In the genomic region with DNA sequence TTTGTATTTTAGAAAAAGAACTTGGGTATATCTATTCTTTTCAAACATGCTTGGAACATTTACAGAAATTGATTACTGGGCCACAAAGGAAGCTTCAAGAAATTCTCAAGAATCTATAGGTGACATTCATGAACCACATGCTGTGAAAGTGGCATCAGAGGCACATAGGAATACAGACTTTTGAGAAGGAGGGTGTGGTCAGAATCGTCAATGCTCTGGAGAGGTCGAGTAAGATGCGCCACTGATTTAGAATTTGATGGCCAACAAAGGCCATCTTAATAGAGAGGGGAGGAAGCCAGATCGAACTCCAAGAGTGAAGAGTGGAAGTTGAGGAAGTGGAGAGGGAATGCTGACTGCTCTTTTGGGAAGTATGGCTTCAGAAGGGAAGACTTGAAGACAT, we compare ENCODE assay signal across 17 cellular contexts. TPM values are rescaled to one million over a fixed set of nuclear protein-coding genes. Genes with fewer than 3 reads are reported as not detected.
DNase-seq lines count a peak whose midpoint lies in the region; ATAC-seq and TF ChIP-seq lines count a peak whose summit lies in the region.
"Had no signal": no experiment of that assay in that cellular context is flagged by ENCODE, and none has a peak within 500 bp of the region (broad histone marks: within the 10 kb centered on the region; RNA-seq: fewer than 3 reads in every experiment).

No MANE protein-coding gene starts in this region.

- no peaks in the 10 kb centered on the region for H3K9me3 Mint-ChIP-seq in activated naive CD4-positive, alpha-beta T cell treated with anti-CD3 and anti-CD28 coated beads, Interleukin-2, amount 10 ng/mL, durations not matched to agents 7 days and 5 days
- H3K9me3 Mint-ChIP-seq in activated naive CD8-positive, alpha-beta T cell treated with anti-CD3 and anti-CD28 coated beads for 36 hours = peaks cover 11% of the 10 kb centered on the region
- peaks cover 3 to 4% of the 10 kb centered on the region in 2 donors for H3K9me3 Mint-ChIP-seq in stimulated activated naive B cell treated with anti-CD40 and anti-IgM and Interleukin-4, amounts not matched to agents 10 μg/mL and 1 μg/mL and 100 μg/mL, for 72 hours

- H3K4me1 ChIP-seq in OCI-LY1 (ENCODE audit: insufficient read depth, low read length, severe bottlenecking) = peaks cover 70% of the 10 kb centered on the region

- peak overlapping the region; percentile 59 for H3K27ac ChIP-seq in OCI-LY1 (ENCODE audit: low read depth, low read length, poor library complexity, severe bottlenecking)
- H3K27ac ChIP-seq: adrenal gland, cardiac muscle cell had no signal

- no peak overlapping the region for H3K9ac ChIP-seq in OCI-LY1 (ENCODE audit: low read length)

- peaks cover 33% of the 10 kb centered on the region for H3K36me3 Mint-ChIP-seq in activated naive CD4-positive, alpha-beta T cell treated with anti-CD3 and anti-CD28 coated beads, Interleukin-2, amount 10 ng/mL, durations not matched to agents 7 days and 5 days
- peaks cover 44% of the 10 kb centered on the region for H3K36me3 Mint-ChIP-seq in activated naive CD8-positive, alpha-beta T cell treated with anti-CD3 and anti-CD28 coated beads for 36 hours
- peaks cover 19 to 26% of the 10 kb centered on the region in 2 donors for H3K36me3 Mint-ChIP-seq in stimulated activated naive B cell treated with anti-CD40 and anti-IgM and Interleukin-4, amounts not matched to agents 10 μg/mL and 1 μg/mL and 100 μg/mL, for 72 hours

- H3K4me3 ChIP-seq in OCI-LY1 (ENCODE audit: low read depth, low read length, poor library complexity, severe bottlenecking) = no peak overlapping the region
- H3K4me3 ChIP-seq: adrenal gland, cardiac muscle cell, smooth muscle cell had no signal

- no peak for ATAC-seq in stimulated activated naive B cell treated with anti-CD40 and anti-IgM and Interleukin-4, amounts not matched to agents 10 μg/mL and 1 μg/mL and 100 μg/mL, for 72 hours (replicated peaks)
- ATAC-seq: esophagus mucosa, Right ventricle myocardium inferior had no signal

- no peak overlapping the region for H3K4me2 ChIP-seq in OCI-LY1 (ENCODE audit: low read length)
- H3K4me2 ChIP-seq: smooth muscle cell had no signal

- no peak overlapping the region for H3K4me3 Mint-ChIP-seq in activated naive CD4-positive, alpha-beta T cell treated with anti-CD3 and anti-CD28 coated beads, Interleukin-2, amount 10 ng/mL, durations not matched to agents 7 days and 5 days
- peak overlapping the region; percentile 30 for H3K4me3 Mint-ChIP-seq in activated naive CD8-positive, alpha-beta T cell treated with anti-CD3 and anti-CD28 coated beads for 36 hours
- H3K4me3 Mint-ChIP-seq in stimulated activated naive B cell treated with anti-CD40 and anti-IgM and Interleukin-4, amounts not matched to agents 10 μg/mL and 1 μg/mL and 100 μg/mL, for 72 hours = peak overlapping the region; percentile 65 to 70

- H3K27ac Mint-ChIP-seq in activated naive CD4-positive, alpha-beta T cell treated with anti-CD3 and anti-CD28 coated beads, Interleukin-2, amount 10 ng/mL, durations not matched to agents 7 days and 5 days = peak overlapping the region; percentile 85
- H3K27ac Mint-ChIP-seq in activated naive CD8-positive, alpha-beta T cell treated with anti-CD3 and anti-CD28 coated beads for 36 hours = peak overlapping the region; percentile 83
- peak overlapping the region; percentile 97 for H3K27ac Mint-ChIP-seq in stimulated activated naive B cell treated with anti-CD40 and anti-IgM and Interleukin-4, amounts not matched to agents 10 μg/mL and 1 μg/mL and 100 μg/mL, for 72 hours

- H2AFZ ChIP-seq in OCI-LY1 (ENCODE audit: low read length) = no peak overlapping the region

- no peaks in the 10 kb centered on the region for H3K9me2 ChIP-seq in OCI-LY1 (ENCODE audit: low read depth, low read length)

- CTCF ChIA-PET in activated naive CD4-positive, alpha-beta T cell treated with anti-CD3 and anti-CD28 coated beads, Interleukin-2, amount 10 ng/mL, durations not matched to agents 7 days and 5 days (lab: Charles Lee) = interaction anchor here (0.9 to 3.9 kb wide), 2 partner anchors 37 to 96 kb away, joined by 4 to 17 read pairs; no protein-coding TSS in a partner anchor
- CTCF ChIA-PET in HEK293T (lab: Yijun Ruan, JAX) = no interaction called here

- no peaks in the 10 kb centered on the region for H3K79me2 ChIP-seq in OCI-LY1 (ENCODE audit: insufficient read depth, low read length)

- TF ChIP-seq CTCF in OCI-LY1 (IDR thresholded peaks at IDR 0.05; ENCODE audit: low read length) = no peak

- no peaks in the 10 kb centered on the region for H3F3A ChIP-seq in OCI-LY1 (ENCODE audit: insufficient read depth, low read length)

- H3K36me3 ChIP-seq in OCI-LY1 (ENCODE audit: insufficient read depth, low read length) = no peaks in the 10 kb centered on the region
- H3K36me3 ChIP-seq: adrenal gland, cardiac muscle cell had no signal

- H3K9me3 ChIP-seq in OCI-LY1 (ENCODE audit: low read length) = no peaks in the 10 kb centered on the region
- H3K9me3 ChIP-seq: adrenal gland had no signal

- DNase-seq in activated naive CD4-positive, alpha-beta T cell treated with anti-CD3 and anti-CD28 coated beads, Interleukin-2, amount 10 ng/mL, durations not matched to agents 7 days and 5 days = no peak
- no peak for DNase-seq in activated naive CD4-positive, alpha-beta T cell treated with anti-CD3 and anti-CD28 coated beads, Interleukin-2, amount 50 U/mL, for 16 hours
- DNase-seq in activated naive CD8-positive, alpha-beta T cell treated with anti-CD3 and anti-CD28 coated beads for 36 hours = no peak
- DNase-seq in stimulated activated naive B cell treated with anti-CD40 and anti-IgM and Interleukin-4, amounts not matched to agents 10 μg/mL and 1 μg/mL and 100 μg/mL, for 72 hours = no peak
- DNase-seq in AG08396 (ENCODE audit: low spot score) = no peak
- DNase-seq in activated effector memory CD4-positive, alpha-beta T cell treated with Interleukin-2 at 50 U/mL for 16 hours = no peak
- no peak for DNase-seq in HEK293T (ENCODE audit: extremely low spot score)
- DNase-seq: NCI-H1417; NCI-H2171; NCI-H69; stimulated activated CD4-positive, alpha-beta T cell treated with anti-CD3 and anti-CD28 coated beads, Interleukin-4, amount 100 ng/mL, for 24 hours had no signal

- no peaks in the 10 kb centered on the region for H4K20me1 ChIP-seq in OCI-LY1 (ENCODE audit: insufficient read depth, low read length)

- H3K4me1 Mint-ChIP-seq in activated naive CD4-positive, alpha-beta T cell treated with anti-CD3 and anti-CD28 coated beads, Interleukin-2, amount 10 ng/mL, durations not matched to agents 7 days and 5 days = peaks cover 84% of the 10 kb centered on the region
- peaks cover 69% of the 10 kb centered on the region for H3K4me1 Mint-ChIP-seq in activated naive CD8-positive, alpha-beta T cell treated with anti-CD3 and anti-CD28 coated beads for 36 hours
- H3K4me1 Mint-ChIP-seq in stimulated activated naive B cell treated with anti-CD40 and anti-IgM and Interleukin-4, amounts not matched to agents 10 μg/mL and 1 μg/mL and 100 μg/mL, for 72 hours = peaks cover 52 to 74% of the 10 kb centered on the region in 2 donors

- H3K27me3 ChIP-seq in OCI-LY1 (ENCODE audit: insufficient read depth, low read length) = no peaks in the 10 kb centered on the region
- H3K27me3 ChIP-seq: adrenal gland, cardiac muscle cell had no signal

- no peaks in the 10 kb centered on the region for H3K27me3 Mint-ChIP-seq in activated naive CD4-positive, alpha-beta T cell treated with anti-CD3 and anti-CD28 coated beads, Interleukin-2, amount 10 ng/mL, durations not matched to agents 7 days and 5 days
- H3K27me3 Mint-ChIP-seq in activated naive CD8-positive, alpha-beta T cell treated with anti-CD3 and anti-CD28 coated beads for 36 hours = no peaks in the 10 kb centered on the region
- H3K27me3 Mint-ChIP-seq in stimulated activated naive B cell treated with anti-CD40 and anti-IgM and Interleukin-4, amounts not matched to agents 10 μg/mL and 1 μg/mL and 100 μg/mL, for 72 hours = no peaks in the 10 kb centered on the region

- POLR2A ChIA-PET in HEK293T (lab: Yijun Ruan, JAX) = interaction anchor here (1.6 kb wide), 1 partner anchor 12 kb away, joined by 3 read pairs; no protein-coding TSS in a partner anchor

TF ChIP-seq in HEK293T, 16 proteins besides CTCF, POLR2A, EP300 and RAD21:
- TF ChIP-seq FOXK2 (IDR thresholded peaks at IDR 0.05) (no peak), HDGF (IDR thresholded peaks at IDR 0.05; ENCODE audit: borderline replicate concordance) (no peak), L3MBTL2 (conservative IDR thresholded peaks at IDR 0.05) (no peak), NFRKB (IDR thresholded peaks at IDR 0.05) (no peak)
- TF ChIP-seq, protein P1, sequence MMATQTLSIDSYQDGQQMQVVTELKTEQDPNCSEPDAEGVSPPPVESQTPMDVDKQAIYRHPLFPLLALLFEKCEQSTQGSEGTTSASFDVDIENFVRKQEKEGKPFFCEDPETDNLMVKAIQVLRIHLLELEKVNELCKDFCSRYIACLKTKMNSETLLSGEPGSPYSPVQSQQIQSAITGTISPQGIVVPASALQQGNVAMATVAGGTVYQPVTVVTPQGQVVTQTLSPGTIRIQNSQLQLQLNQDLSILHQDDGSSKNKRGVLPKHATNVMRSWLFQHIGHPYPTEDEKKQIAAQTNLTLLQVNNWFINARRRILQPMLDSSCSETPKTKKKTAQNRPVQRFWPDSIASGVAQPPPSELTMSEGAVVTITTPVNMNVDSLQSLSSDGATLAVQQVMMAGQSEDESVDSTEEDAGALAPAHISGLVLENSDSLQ (IDR thresholded peaks at IDR 0.05) = no peak

RNA-seq across cellular contexts. Expression of a gene that starts 3.5 kb away (rescaled TPM):
- total RNA-seq in activated naive CD8-positive, alpha-beta T cell treated with anti-CD3 and anti-CD28 coated beads for 36 hours = 100 to 1,000 TPM; 133 to 146 TPM

RNA-seq across cellular contexts. Expression of a gene that starts 41.7 kb away (rescaled TPM):
- 100 to 1,000 TPM; 183 to 190 TPM for total RNA-seq in activated naive CD8-positive, alpha-beta T cell treated with anti-CD3 and anti-CD28 coated beads for 36 hours
